Comparison of ENCODE assay signal across 8 cellular contexts in genomic region chr5:142587354-142587965, GRCh38.
DNase-seq lines count a peak whose midpoint lies in the region; ATAC-seq, FAIRE-seq and TF ChIP-seq lines count a peak whose summit lies in the region.

No MANE protein-coding gene starts in this region.

- no peak overlapping the region for H3K4me3 ChIP-seq in MG63
- no peak overlapping the region for H3K4me3 ChIP-seq in astrocyte (ENCODE audit: insufficient read depth, low read depth, low read length)

- no peak for FAIRE-seq in astrocyte (lab: Jason Lieb, UNC)

- CTCF ChIA-PET in activated naive CD4-positive, alpha-beta T cell treated with anti-CD3 and anti-CD28 coated beads, Interleukin-2, amount 10 ng/mL, durations not matched to agents 7 days and 5 days (lab: Charles Lee): interaction anchor here (0.6 to 3.7 kb wide), 5 partner anchors 8 to 301 kb away, joined by 3 to 25 read pairs (median 4); no protein-coding TSS in a partner anchor

- peak; percentile 58 for TF ChIP-seq CTCF in astrocyte (IDR thresholded peaks at IDR 0.05; ENCODE audit: insufficient read depth, low read depth, low read length)

- H3K9me3 ChIP-seq in MG63: no peaks in the 10 kb centered on the region
- H3K9me3 ChIP-seq in astrocyte (ENCODE audit: insufficient read depth, low read depth, low read length): no peaks in the 10 kb centered on the region

- H3K4me2 ChIP-seq in astrocyte (ENCODE audit: low read length): no peak overlapping the region

- peaks cover 24% of the 10 kb centered on the region for H3K27me3 Mint-ChIP-seq in activated naive CD4-positive, alpha-beta T cell treated with anti-CD3 and anti-CD28 coated beads, Interleukin-2, amount 10 ng/mL, durations not matched to agents 7 days and 5 days
- peaks cover 8% of the 10 kb centered on the region for H3K27me3 Mint-ChIP-seq in astrocyte (ENCODE audit: low read depth, unreplicated experiment)

- H3K4me3 Mint-ChIP-seq in activated naive CD4-positive, alpha-beta T cell treated with anti-CD3 and anti-CD28 coated beads, Interleukin-2, amount 10 ng/mL, durations not matched to agents 7 days and 5 days: no peak overlapping the region
- H3K4me3 Mint-ChIP-seq in astrocyte (ENCODE audit: unreplicated experiment): no peak overlapping the region

- H3K27me3 ChIP-seq in MG63 (no peaks in the 10 kb centered on the region), astrocyte (ENCODE audit: insufficient read depth, low read length) (no peaks in the 10 kb centered on the region)

- H3K36me3 ChIP-seq in MG63: no peaks in the 10 kb centered on the region
- no peaks in the 10 kb centered on the region for H3K36me3 ChIP-seq in astrocyte (ENCODE audit: insufficient read depth, low read length)

- H2AFZ ChIP-seq in astrocyte (ENCODE audit: low read depth, low read length): no peak overlapping the region

- no peak overlapping the region for H3K9ac ChIP-seq in astrocyte (ENCODE audit: low read length)

- H3K9me3 Mint-ChIP-seq in activated naive CD4-positive, alpha-beta T cell treated with anti-CD3 and anti-CD28 coated beads, Interleukin-2, amount 10 ng/mL, durations not matched to agents 7 days and 5 days: no peaks in the 10 kb centered on the region
- no peaks in the 10 kb centered on the region for H3K9me3 Mint-ChIP-seq in astrocyte (ENCODE audit: unreplicated experiment)

- H3K27ac ChIP-seq in astrocyte (ENCODE audit: low read depth, low read length): no peak overlapping the region

- H3K27ac Mint-ChIP-seq in activated naive CD4-positive, alpha-beta T cell treated with anti-CD3 and anti-CD28 coated beads, Interleukin-2, amount 10 ng/mL, durations not matched to agents 7 days and 5 days: no peak overlapping the region
- H3K27ac Mint-ChIP-seq in astrocyte (ENCODE audit: unreplicated experiment): no peak overlapping the region

- peaks cover under 1% of the 10 kb centered on the region for H3K36me3 Mint-ChIP-seq in activated naive CD4-positive, alpha-beta T cell treated with anti-CD3 and anti-CD28 coated beads, Interleukin-2, amount 10 ng/mL, durations not matched to agents 7 days and 5 days
- H3K36me3 Mint-ChIP-seq in astrocyte (ENCODE audit: low read depth, unreplicated experiment): no peaks in the 10 kb centered on the region

- H4K20me1 ChIP-seq in astrocyte (ENCODE audit: insufficient read depth, low read length): no peaks in the 10 kb centered on the region

- no peaks in the 10 kb centered on the region for H3K4me1 ChIP-seq in astrocyte (ENCODE audit: insufficient read depth, low read length)

- H3K4me1 Mint-ChIP-seq in activated naive CD4-positive, alpha-beta T cell treated with anti-CD3 and anti-CD28 coated beads, Interleukin-2, amount 10 ng/mL, durations not matched to agents 7 days and 5 days: peaks cover 3% of the 10 kb centered on the region
- H3K4me1 Mint-ChIP-seq in astrocyte (ENCODE audit: low read depth, unreplicated experiment): peaks cover 11% of the 10 kb centered on the region

- H3K79me2 ChIP-seq in astrocyte (ENCODE audit: insufficient read depth, low read length): no peaks in the 10 kb centered on the region

- DNase-seq in activated naive CD4-positive, alpha-beta T cell treated with anti-CD3 and anti-CD28 coated beads, Interleukin-2, amount 10 ng/mL, durations not matched to agents 7 days and 5 days: peak; percentile 35
- DNase-seq in activated naive CD4-positive, alpha-beta T cell treated with Interleukin-2 at 50 U/mL for 16 hours: no peak
- DNase-seq in MG63: peak; percentile 21
- no peak for DNase-seq in astrocyte (ENCODE audit: low read depth)
- peak; percentile 55 for DNase-seq in medulla oblongata (ENCODE audit: extremely low spot score)
- DNase-seq in NCI-H187 treated with DMSO at 0.1 percent for 48 hours (lab: John Stamatoyannopoulos, UW): no peak

- ATAC-seq in GM21737 (IDR thresholded peaks at IDR 0.05; ENCODE audit: unreplicated experiment) (no peak), HG02981 (IDR thresholded peaks at IDR 0.05; ENCODE audit: unreplicated experiment) (no peak)

Comparison
In these comparisons a context has a peak if more than half of its experiments do, and no peak if none do; other contexts are left out.
1. DNase-seq: peak in activated naive CD4-positive, alpha-beta T cell treated with anti-CD3 and anti-CD28 coated beads, Interleukin-2, amount 10 ng/mL, durations not matched to agents 7 days and 5 days (single experiment), MG63 (single experiment) and medulla oblongata (single experiment); none in activated naive CD4-positive, alpha-beta T cell treated with Interleukin-2 at 50 U/mL for 16 hours (single experiment), astrocyte (single experiment) and NCI-H187 treated with DMSO at 0.1 percent for 48 hours (single experiment).